In genomic region chrX:8755116-8755515, GRCh38 we compare ENCODE assay signal across 14 cellular contexts. TPM values are rescaled to one million over a fixed set of nuclear protein-coding genes. Genes with fewer than 3 reads are reported as not detected.
DNase-seq lines count a peak whose midpoint lies in the region; ATAC-seq, FAIRE-seq and TF ChIP-seq lines count a peak whose summit lies in the region.
"Had no signal": no experiment of that assay in that cellular context is flagged by ENCODE, and none has a peak within 500 bp of the region (broad histone marks: within the 10 kb centered on the region; RNA-seq: fewer than 3 reads in every experiment).

No MANE protein-coding gene starts in this region.

- H4K20me1 ChIP-seq in astrocyte (ENCODE audit: insufficient read depth, low read length): no peaks in the 10 kb centered on the region

- H3K9ac ChIP-seq in astrocyte (ENCODE audit: low read length) (no peak overlapping the region), mesendoderm (ENCODE audit: low read length) (no peak overlapping the region)

- no peaks in the 10 kb centered on the region for H3K79me1 ChIP-seq in mesendoderm (ENCODE audit: low read length)

- H4K5ac ChIP-seq in mesendoderm (ENCODE audit: low read length): no peak overlapping the region

- no peak overlapping the region for H3K4me2 ChIP-seq in astrocyte (ENCODE audit: low read length)
- no peak overlapping the region for H3K4me2 ChIP-seq in mesendoderm (ENCODE audit: low read length)

- no peak overlapping the region for H2BK15ac ChIP-seq in mesendoderm (replicated peaks; ENCODE audit: low read depth)

- no peak overlapping the region for H2BK5ac ChIP-seq in mesendoderm (ENCODE audit: low read length)

- ATAC-seq in GM19035 (IDR thresholded peaks at IDR 0.05; ENCODE audit: unreplicated experiment) (no peak), omental fat pad (ENCODE audit: low FRiP score) (no peak)
- ATAC-seq: sciatic nerve had no signal

- no peak overlapping the region for H3K56ac ChIP-seq in mesendoderm (ENCODE audit: low read length)

- H2AK5ac ChIP-seq in mesendoderm (ENCODE audit: low read length): no peak overlapping the region

- H4K8ac ChIP-seq in mesendoderm (ENCODE audit: low read depth, low read length): no peak overlapping the region

- H3K27ac ChIP-seq in astrocyte (ENCODE audit: low read depth, low read length): no peak overlapping the region
- H3K27ac ChIP-seq in mesendoderm (ENCODE audit: low read depth, low read length): no peak overlapping the region

- H3K4me3 ChIP-seq in astrocyte (ENCODE audit: insufficient read depth, low read depth, low read length) (no peak overlapping the region), mesendoderm (ENCODE audit: low read length) (no peak overlapping the region)

- H2AFZ ChIP-seq in astrocyte (ENCODE audit: low read depth, low read length): no peak overlapping the region

- H3K27ac Mint-ChIP-seq in astrocyte (ENCODE audit: unreplicated experiment): no peak overlapping the region

- H3K36me3 Mint-ChIP-seq in astrocyte (ENCODE audit: low read depth, unreplicated experiment): no peaks in the 10 kb centered on the region

- H3K23ac ChIP-seq in mesendoderm (ENCODE audit: low read length): no peak overlapping the region

- no peaks in the 10 kb centered on the region for H3K36me3 ChIP-seq in astrocyte (ENCODE audit: insufficient read depth, low read length)
- H3K36me3 ChIP-seq in mesendoderm (ENCODE audit: control insufficient read depth, insufficient read depth, low read length): no peaks in the 10 kb centered on the region

- DNase-seq in DMS53 (lab: John Stamatoyannopoulos, UW) (peak; percentile 50), DMS53 treated with DMSO at 0.1 percent for 48 hours (lab: John Stamatoyannopoulos, UW; ENCODE audit: unreplicated experiment) (no peak), HT-29 (ENCODE audit: low spot score) (peak; percentile 14), astrocyte (ENCODE audit: low read depth) (no peak), mesendoderm (peak; percentile 75), omental fat pad (ENCODE audit: low spot score) (no peak), NCI-H1436 (lab: John Stamatoyannopoulos, UW) (no peak)
- DNase-seq: activated T-cell treated with anti-CD3 and anti-CD28 coated beads, Interleukin-2, amount 50 U/mL, for 48 hours; NCI-H2081 treated with DMSO at 0.1 percent for 48 hours; Right ventricle myocardium superior had no signal

- H3K4me3 Mint-ChIP-seq in astrocyte (ENCODE audit: unreplicated experiment): no peak overlapping the region

- H3K4me1 Mint-ChIP-seq in astrocyte (ENCODE audit: low read depth, unreplicated experiment): peaks cover 16% of the 10 kb centered on the region

- H3K4me1 ChIP-seq in astrocyte (ENCODE audit: insufficient read depth, low read length) (peaks cover 15% of the 10 kb centered on the region), mesendoderm (ENCODE audit: control insufficient read depth, low read depth, low read length) (no peaks in the 10 kb centered on the region)

- H3K9me3 ChIP-seq in astrocyte (ENCODE audit: insufficient read depth, low read depth, low read length): no peaks in the 10 kb centered on the region

- H3K79me2 ChIP-seq in astrocyte (ENCODE audit: insufficient read depth, low read length) (no peaks in the 10 kb centered on the region), mesendoderm (ENCODE audit: control insufficient read depth, insufficient read depth, low read length) (no peaks in the 10 kb centered on the region)

- H3K18ac ChIP-seq in mesendoderm (ENCODE audit: low read length): no peak overlapping the region

- WGBS in mesendoderm (ENCODE audit: extremely low coverage, insufficient coverage, low lambda C conversion rate): no CpG with 5 or more reads among the region's 4 CpGs

- no peak overlapping the region for H2BK120ac ChIP-seq in mesendoderm (ENCODE audit: low read depth, low read length)

- peaks cover 5% of the 10 kb centered on the region for H3K9me3 Mint-ChIP-seq in astrocyte (ENCODE audit: unreplicated experiment)

- FAIRE-seq in astrocyte (lab: Jason Lieb, UNC): no peak
- FAIRE-seq: A204.1 had no signal

- TF ChIP-seq CTCF in astrocyte (IDR thresholded peaks at IDR 0.05; ENCODE audit: insufficient read depth, low read depth, low read length) (peak; percentile 15), omental fat pad (IDR thresholded peaks at IDR 0.05) (no peak)

- no peaks in the 10 kb centered on the region for H3K27me3 Mint-ChIP-seq in astrocyte (ENCODE audit: low read depth, unreplicated experiment)

- H3K27me3 ChIP-seq in astrocyte (ENCODE audit: insufficient read depth, low read length) (no peaks in the 10 kb centered on the region), mesendoderm (ENCODE audit: insufficient read depth, low read length, poor library complexity) (no peaks in the 10 kb centered on the region)

- no peak overlapping the region for H3K4ac ChIP-seq in mesendoderm (ENCODE audit: low read depth, low read length)

RNA-seq across cellular contexts. Expression of gene ANOS1, which starts 23.2 kb away (rescaled TPM):
- total RNA-seq in HT-29 (2014; rRNA removed; shearing (Covaris generic)): not detected in 2 replicates
- total RNA-seq in astrocyte: 10.0 and 15.3 TPM in 2 replicates
- polyA plus RNA-seq in mesendoderm (2013, experiment 1 of 2): 42.1 TPM
- polyA plus RNA-seq in mesendoderm (2013, experiment 2 of 2): 46.0 TPM
- total RNA-seq in omental fat pad: 10 to 100 TPM in 1 of 4 donors, 1 to 10 TPM in 3; 3.2 to 15.7 (median 4.0) TPM

RNA-seq across cellular contexts. Expression of gene FAM9A, which starts 46.1 kb away (rescaled TPM):
- not detected in 2 replicates for total RNA-seq in HT-29 (2014; rRNA removed; shearing (Covaris generic))
- total RNA-seq in astrocyte: not detected in 2 replicates
- polyA plus RNA-seq in mesendoderm (2013, experiment 1 of 2): not detected
- not detected for polyA plus RNA-seq in mesendoderm (2013, experiment 2 of 2)
- total RNA-seq in omental fat pad: not detected
- total RNA-seq: Right ventricle myocardium superior, sciatic nerve, subcutaneous adipose tissue had no signal

Comparison
In these comparisons a context has a peak if more than half of its experiments do, and no peak if none do; other contexts are left out.
1. DNase-seq: peak in DMS53 (single experiment), HT-29 (single experiment) and mesendoderm (single experiment); none in DMS53 treated with DMSO at 0.1 percent for 48 hours (single experiment), astrocyte (single experiment), omental fat pad (single experiment) and NCI-H1436 (single experiment).